In the genomic region with DNA sequence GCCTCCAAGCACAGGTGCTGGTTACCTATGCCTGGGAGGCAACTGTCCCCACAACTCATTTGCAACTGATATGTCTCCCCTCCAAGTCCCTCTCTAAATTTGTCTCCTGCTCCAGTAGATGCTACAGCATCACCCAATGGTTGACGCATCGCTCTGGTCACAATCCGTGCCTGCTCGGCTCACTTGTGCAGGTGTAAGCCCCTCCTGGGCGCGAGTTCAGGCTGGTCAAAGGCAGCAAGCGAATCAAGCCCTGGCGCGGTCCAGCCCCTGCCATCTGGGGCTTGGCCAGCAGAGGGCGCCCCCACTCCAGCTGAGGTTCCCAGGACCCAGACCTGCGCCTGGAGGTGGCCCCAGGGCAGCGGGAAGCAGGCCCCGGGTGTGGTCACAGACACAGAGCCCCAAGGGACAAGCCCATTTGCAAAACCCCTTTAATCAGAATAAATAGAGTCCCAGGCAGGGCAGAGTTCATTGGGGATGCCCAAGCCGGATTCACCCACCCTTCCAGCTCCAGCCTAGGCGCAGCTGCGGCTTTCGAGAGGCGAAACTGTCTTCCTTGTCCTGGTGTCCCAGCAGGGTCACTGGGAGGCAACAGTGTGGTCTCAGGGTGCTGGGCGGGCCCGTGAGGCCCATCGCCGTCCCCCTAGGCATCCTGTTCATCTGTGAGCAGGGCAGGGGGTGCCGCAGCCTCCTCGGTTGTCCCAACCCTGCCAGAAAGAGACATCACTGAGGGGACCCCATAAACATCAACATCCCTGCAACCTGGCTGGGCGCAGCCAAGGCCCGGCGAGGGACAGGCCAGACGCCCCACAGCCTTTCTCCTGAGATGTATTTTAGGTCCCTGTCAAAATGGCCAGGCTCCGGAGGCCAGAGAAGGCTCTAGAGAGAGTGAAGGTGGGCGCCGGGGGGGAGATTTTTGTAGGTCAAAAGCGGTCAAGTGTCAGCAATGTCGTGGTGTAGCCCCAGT, we compare ENCODE assay signal across 9 cellular contexts. TPM values are rescaled to one million over a fixed set of nuclear protein-coding genes. Genes with fewer than 3 reads are reported as not detected.
DNase-seq lines count a peak whose midpoint lies in the region; ATAC-seq and TF ChIP-seq lines count a peak whose summit lies in the region.
"Had no signal": no experiment of that assay in that cellular context is flagged by ENCODE, and none has a peak within 500 bp of the region (broad histone marks: within the 10 kb centered on the region; RNA-seq: fewer than 3 reads in every experiment).

No MANE protein-coding gene starts in this region.

- no peaks in the 10 kb centered on the region for H3K9me3 Mint-ChIP-seq in activated T-cell treated with anti-CD3 and anti-CD28 coated beads, Interleukin-2, amount 50 U/mL, for 72 hours
- H3K9me3 Mint-ChIP-seq in neural crest cell: no peaks in the 10 kb centered on the region

- H3K27ac Mint-ChIP-seq in activated T-cell treated with anti-CD3 and anti-CD28 coated beads, Interleukin-2, amount 50 U/mL, for 72 hours: peak overlapping the region; percentile 72
- peak overlapping the region; percentile 94 for H3K27ac Mint-ChIP-seq in neural crest cell (ENCODE audit: unreplicated experiment)

- H2AFZ ChIP-seq in DND-41 (ENCODE audit: low read depth, low read length) (no peak overlapping the region), OCI-LY7 (ENCODE audit: low read length) (no peak overlapping the region)

- intact Hi-C loops in OCI-LY7 (cut with micrococcal nuclease; ENCODE audit: unreplicated experiment): loop anchor here (1.0 to 2.0 kb wide), 4 partner anchors 22 to 139 kb away; no protein-coding TSS in a partner anchor

- no TSS peak for BruUV-seq in OCI-LY7 (replicated peaks; lab: Mats Ljungman, UMichigan)

- H4K20me1 ChIP-seq in DND-41 (ENCODE audit: insufficient read depth, low read length) (no peaks in the 10 kb centered on the region), OCI-LY7 (ENCODE audit: insufficient read depth, low read length) (no peaks in the 10 kb centered on the region)

- H3K4me2 ChIP-seq in DND-41 (ENCODE audit: insufficient read depth, low read length): no peak overlapping the region
- H3K4me2 ChIP-seq in OCI-LY7 (ENCODE audit: low read length): no peak overlapping the region

- H3K4me1 Mint-ChIP-seq in activated T-cell treated with anti-CD3 and anti-CD28 coated beads, Interleukin-2, amount 50 U/mL, for 72 hours (ENCODE audit: low read depth): peaks cover 34% of the 10 kb centered on the region
- H3K4me1 Mint-ChIP-seq in neural crest cell: peaks cover 19% of the 10 kb centered on the region

- peak; percentile 76 for ATAC-seq in DND-41 (ENCODE audit: insufficient read depth, low read depth)
- ATAC-seq in HG02798 (IDR thresholded peaks at IDR 0.05; ENCODE audit: poor library complexity, unreplicated experiment): peak; percentile 57
- ATAC-seq in activated T-cell treated with anti-CD3 and anti-CD28 coated beads, Interleukin-2, amount 50 U/mL, for 72 hours (replicated peaks in 1 of 2): peak; percentile 62 to 65
- no peak for ATAC-seq in GM18502 (IDR thresholded peaks at IDR 0.05; ENCODE audit: poor library complexity, unreplicated experiment)

- H3K36me3 ChIP-seq in DND-41 (ENCODE audit: insufficient read depth, low read length): no peaks in the 10 kb centered on the region; the same call in 1 of the 2 replicates
- peaks cover 53% of the 10 kb centered on the region for H3K36me3 ChIP-seq in OCI-LY7 (ENCODE audit: insufficient read depth, low read length)
- H3K36me3 ChIP-seq in tibial nerve: peaks cover 0 to 75% (median 0%) of the 10 kb centered on the region in 3 donors

- TF ChIP-seq EP300 in tibial nerve (IDR thresholded peaks at IDR 0.05): no peak

- CTCF ChIA-PET in OCI-LY7 (lab: Charles Lee; ENCODE audit: unreplicated experiment): interaction anchor here (1.6 kb wide), 1 partner anchor 14 kb away, joined by 5 read pairs; no protein-coding TSS in a partner anchor

- no peaks in the 10 kb centered on the region for H3K9me3 ChIP-seq in DND-41 (ENCODE audit: insufficient read depth, low read length, severe bottlenecking)
- no peaks in the 10 kb centered on the region for H3K9me3 ChIP-seq in OCI-LY7 (ENCODE audit: low read length)
- H3K9me3 ChIP-seq in tibial nerve: no peaks in the 10 kb centered on the region

- no peak overlapping the region for H3K4me3 ChIP-seq in DND-41 (ENCODE audit: low read depth in 1 of 2, low read length in 2 of 2)
- H3K4me3 ChIP-seq in OCI-LY7 (ENCODE audit: low read depth, low read length, poor library complexity, severe bottlenecking): no peak overlapping the region
- H3K4me3 ChIP-seq in tibial nerve: no peak overlapping the region

- 56 to 82% methylated on average over 9 to 31 of the region's 33 CpGs for WGBS in tibial nerve, 2 donors

- H3K4me3 Mint-ChIP-seq in activated T-cell treated with anti-CD3 and anti-CD28 coated beads, Interleukin-2, amount 50 U/mL, for 72 hours: peak overlapping the region in 1 of 2 donors; percentile 56
- peak overlapping the region; percentile 58 for H3K4me3 Mint-ChIP-seq in neural crest cell

- H3K9me2 ChIP-seq in OCI-LY7 (ENCODE audit: insufficient read depth, low read length): no peaks in the 10 kb centered on the region

- POLR2A ChIA-PET in OCI-LY7 (lab: Charles Lee): no interaction called here

- TF ChIP-seq CTCF in DND-41 (IDR thresholded peaks at IDR 0.05; ENCODE audit: borderline replicate concordance, extremely low read depth, low read length, poor library complexity, severe bottlenecking): peak; percentile 98
- TF ChIP-seq CTCF in OCI-LY7 (conservative IDR thresholded peaks at IDR 0.05; ENCODE audit: low read length): peak; percentile 100
- TF ChIP-seq CTCF in neural crest cell (conservative IDR thresholded peaks at IDR 0.05): peak; percentile 97
- TF ChIP-seq CTCF in tibial nerve (IDR thresholded peaks at IDR 0.05): peak; percentile 98 to 99 (median 99)

- DNase-seq in DND-41 (peak; percentile 70), OCI-LY7 (ENCODE audit: low spot score) (peak; percentile 75), fibroblast of gingiva (ENCODE audit: low read depth) (peak; percentile 25), neural crest cell (ENCODE audit: low read depth, low spot score) (peak; percentile 91), tibial nerve (ENCODE audit: low spot score in 2 of 2) (peak; percentile 60 to 67)
- DNase-seq in activated T-cell treated with anti-CD3 and anti-CD28 coated beads, Interleukin-2, amount 50 U/mL, for 72 hours: peak; percentile 79 to 90

- H3K27me3 ChIP-seq in DND-41 (ENCODE audit: insufficient read depth, low read length, poor library complexity) (no peaks in the 10 kb centered on the region), tibial nerve (no peaks in the 10 kb centered on the region)

- TF ChIP-seq POLR2A in tibial nerve (IDR thresholded peaks at IDR 0.05): no peak

- H3K79me2 ChIP-seq in DND-41 (ENCODE audit: insufficient read depth, low read length) (no peaks in the 10 kb centered on the region), OCI-LY7 (ENCODE audit: insufficient read depth, low read depth, low read length) (no peaks in the 10 kb centered on the region)

- no peak overlapping the region for H3K9ac ChIP-seq in DND-41 (ENCODE audit: low read depth, low read length)

- H3K36me3 Mint-ChIP-seq in activated T-cell treated with anti-CD3 and anti-CD28 coated beads, Interleukin-2, amount 50 U/mL, for 72 hours (ENCODE audit: insufficient read depth in 2 of 2): peaks cover 4 to 11% of the 10 kb centered on the region in 2 donors
- H3K36me3 Mint-ChIP-seq in neural crest cell (ENCODE audit: low read depth): peaks cover 2% of the 10 kb centered on the region

- H3K4me1 ChIP-seq in DND-41 (ENCODE audit: insufficient read depth, low read length) (no peaks in the 10 kb centered on the region), OCI-LY7 (ENCODE audit: insufficient read depth, low read length, poor library complexity, severe bottlenecking) (no peaks in the 10 kb centered on the region), tibial nerve (peaks cover 0 to 72% (median 17%) of the 10 kb centered on the region in 4 donors)

- no peaks in the 10 kb centered on the region for H3K27me3 Mint-ChIP-seq in activated T-cell treated with anti-CD3 and anti-CD28 coated beads, Interleukin-2, amount 50 U/mL, for 72 hours (ENCODE audit: low read depth)
- peaks cover 5% of the 10 kb centered on the region for H3K27me3 Mint-ChIP-seq in neural crest cell (ENCODE audit: low read depth)

- H3K27ac ChIP-seq in DND-41 (ENCODE audit: low read length) (no peak overlapping the region), OCI-LY7 (ENCODE audit: low read depth, low read length, poor library complexity, severe bottlenecking) (no peak overlapping the region), tibial nerve (peak overlapping the region in 2 of 4 donors; percentile 86 to 87)
- H3K27ac ChIP-seq: epithelial cell of prostate had no signal

RNA-seq across cellular contexts. Expression of gene TMC6, which starts 15.8 kb away (rescaled TPM):
- 94.0 and 124 TPM in 2 replicates for total RNA-seq in OCI-LY7 (2014; rRNA removed; shearing (Covaris generic))
- 234 and 258 TPM in 2 replicates for total RNA-seq in OCI-LY7 (2022)
- total RNA-seq in activated T-cell treated with anti-CD3 and anti-CD28 coated beads, Interleukin-2, amount 50 U/mL, for 72 hours: 100 to 1,000 TPM; 129 to 137 TPM
- total RNA-seq in neural crest cell: 85.0 and 86.0 TPM in 2 replicates
- total RNA-seq in tibial nerve: 10 to 100 TPM; 43.3 to 94.5 (median 52.2) TPM

RNA-seq across cellular contexts. Expression of gene TMC8, which starts 17.8 kb away (rescaled TPM):
- total RNA-seq in OCI-LY7 (2014; rRNA removed; shearing (Covaris generic)): 54.6 and 83.8 TPM in 2 replicates
- total RNA-seq in OCI-LY7 (2022) (219 and 236 TPM in 2 replicates), neural crest cell (0.71 and 0.79 TPM in 2 replicates), tibial nerve (10 to 100 TPM in 1 of 4 donors, 1 to 10 TPM in 3; 5.2 to 18.3 (median 6.7) TPM)
- total RNA-seq in activated T-cell treated with anti-CD3 and anti-CD28 coated beads, Interleukin-2, amount 50 U/mL, for 72 hours: 100 to 1,000 TPM; 102 to 124 TPM

RNA-seq across cellular contexts. Expression of gene C17orf99, which starts 33.4 kb away (rescaled TPM):
- not detected in 2 replicates for total RNA-seq in OCI-LY7 (2014; rRNA removed; shearing (Covaris generic))
- total RNA-seq in OCI-LY7 (2022) (1.1 TPM in 2 replicates), neural crest cell (not detected in 2 replicates), tibial nerve (not detected)
- total RNA-seq in activated T-cell treated with anti-CD3 and anti-CD28 coated beads, Interleukin-2, amount 50 U/mL, for 72 hours: under 1 TPM in 1 of 2 donors, not detected in 1; 0.58 TPM

RNA-seq across cellular contexts. Expression of gene SYNGR2, which starts 55.6 kb away (rescaled TPM):
- total RNA-seq in OCI-LY7 (2014; rRNA removed; shearing (Covaris generic)): 21.3 and 35.4 TPM in 2 replicates
- total RNA-seq in OCI-LY7 (2022) (44.9 and 45.5 TPM in 2 replicates), neural crest cell (19.3 and 23.0 TPM in 2 replicates), tibial nerve (10 to 100 TPM; 40.6 to 70.2 (median 54.1) TPM)
- total RNA-seq in activated T-cell treated with anti-CD3 and anti-CD28 coated beads, Interleukin-2, amount 50 U/mL, for 72 hours: 10 to 100 TPM; 87.6 to 92.0 TPM

Comparison
In these comparisons a context has a peak if more than half of its experiments do, and no peak if none do; other contexts are left out.
1. DNase-seq: peak in every context shown above with its lines; median percentile 91 in neural crest cell; 84 in activated T-cell treated with anti-CD3 and anti-CD28 coated beads, Interleukin-2, amount 50 U/mL, for 72 hours; 75 in OCI-LY7; 70 in DND-41; 64 in tibial nerve; 25 in fibroblast of gingiva.